In the genomic region with DNA sequence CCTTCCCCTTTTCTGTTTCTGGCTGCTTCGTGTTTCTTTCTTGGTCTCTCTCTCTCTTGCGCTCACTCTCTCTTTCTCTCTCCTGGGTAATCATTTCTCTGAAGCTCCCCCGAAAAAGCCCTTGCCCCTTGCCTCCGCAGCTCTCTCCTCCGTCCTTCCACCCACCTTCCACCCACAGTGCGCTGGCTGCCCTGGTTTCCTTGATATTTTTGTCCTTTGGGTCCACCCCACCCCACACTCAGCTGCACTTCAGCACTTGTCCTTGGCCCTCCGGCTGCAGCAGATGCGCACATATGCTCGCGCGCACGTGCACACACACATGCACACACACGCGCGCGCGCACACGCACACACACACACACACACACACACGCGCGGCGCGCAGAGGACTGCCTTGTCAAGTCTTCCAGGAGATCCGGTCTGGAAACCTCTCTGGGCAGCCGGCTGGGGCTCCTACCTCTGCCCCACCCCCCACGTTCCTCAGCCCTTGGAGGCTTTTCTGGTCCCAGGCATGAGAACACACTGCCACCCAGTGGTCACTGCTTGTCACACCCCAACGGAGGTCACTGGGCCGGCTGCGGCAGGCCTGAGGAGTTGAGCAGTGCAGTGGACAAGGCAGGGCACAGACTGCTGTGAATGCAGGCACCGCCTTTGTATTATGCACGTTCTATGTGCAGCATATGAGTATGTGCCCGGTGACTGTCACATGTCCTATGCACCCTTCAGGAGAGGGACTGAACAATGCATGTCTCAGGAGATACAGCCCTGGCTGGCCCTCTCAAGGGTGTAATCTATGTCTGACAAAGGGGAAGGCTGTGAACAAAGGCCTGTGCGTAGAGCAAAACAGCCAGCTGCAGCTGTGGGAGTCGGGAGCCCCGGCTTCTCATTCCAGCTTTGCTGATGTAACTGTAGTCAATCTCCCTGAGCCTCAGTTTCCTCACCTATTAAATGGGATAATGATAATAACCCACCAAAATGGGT, we compare ENCODE assay signal across 8 cellular contexts. TPM values are rescaled to one million over a fixed set of nuclear protein-coding genes. Genes with fewer than 3 reads are reported as not detected.
DNase-seq lines count a peak whose midpoint lies in the region; ATAC-seq and TF ChIP-seq lines count a peak whose summit lies in the region.

No MANE protein-coding gene starts in this region.

- ATAC-seq in GM19043 (IDR thresholded peaks at IDR 0.05; ENCODE audit: low read depth, unreplicated experiment) (peak; percentile 89), HG03521 (IDR thresholded peaks at IDR 0.05; ENCODE audit: unreplicated experiment) (peak; percentile 80), left lung (peak; percentile 100)

- peak overlapping the region in 1 of 2 donors; percentile 33 for H3K4me3 ChIP-seq in left lung

- H3K36me3 ChIP-seq in left lung: no peaks in the 10 kb centered on the region

- peak; percentile 85 for DNase-seq in AG09319 (ENCODE audit: extremely low read depth, low read depth)
- DNase-seq in NCI-H748 (lab: John Stamatoyannopoulos, UW; ENCODE audit: unreplicated experiment): peak; percentile 88
- DNase-seq in activated CD4-positive, alpha-beta T cell treated with anti-CD3 and anti-CD28 coated beads, Interleukin-2, amount 50 U/mL, for 1 hour: peak; percentile 85
- peak; percentile 89 for DNase-seq in dedifferentiated amniotic fluid mesenchymal stem cell (ENCODE audit: extremely low spot score)
- DNase-seq in left lung: peak; percentile 95
- peak; percentile 92 to 93 for DNase-seq in stimulated activated CD4-positive, alpha-beta T cell treated with anti-CD3 and anti-CD28 coated beads, Interleukin-2, amount 100 ng/mL, for 24 hours

- H3K9me3 ChIP-seq in left lung: no peaks in the 10 kb centered on the region

- peak; percentile 97 for TF ChIP-seq CTCF in AG09319 (IDR thresholded peaks at IDR 0.05; ENCODE audit: low read depth, low read length)
- TF ChIP-seq CTCF in left lung (IDR thresholded peaks at IDR 0.05): peak; percentile 88 to 98

- peaks cover 4 to 13% of the 10 kb centered on the region in 2 donors for H3K4me1 ChIP-seq in left lung

- peaks cover 0 to 26% of the 10 kb centered on the region in 2 donors for H3K27me3 ChIP-seq in left lung

- intact Hi-C loops in left lung (cut with DNase I): no loop called here

- peak overlapping the region; percentile 5 to 30 for H3K27ac ChIP-seq in left lung

RNA-seq across cellular contexts. Expression of a gene that starts 6.5 kb away (rescaled TPM):
- 1 to 10 TPM in 1 of 2 donors, under 1 TPM in 1; 0.79 to 2.4 TPM for total RNA-seq in left lung

RNA-seq across cellular contexts. Expression of a gene that starts 10.5 kb away (rescaled TPM):
- 10 to 100 TPM; 64.5 to 96.2 TPM for total RNA-seq in left lung

RNA-seq across cellular contexts. Expression of a gene that starts 12.7 kb away (rescaled TPM):
- total RNA-seq in left lung: 100 to 1,000 TPM; 276 to 322 TPM

RNA-seq across cellular contexts. Expression of a gene that starts 25.9 kb away (rescaled TPM):
- total RNA-seq in left lung: 100 to 1,000 TPM; 142 to 148 TPM

RNA-seq across cellular contexts. Expression of a gene that starts 42.8 kb away (rescaled TPM):
- 10 to 100 TPM; 12.7 to 13.7 TPM for total RNA-seq in left lung
